In genomic region chr6:35967059-35967769, GRCh38 we compare ENCODE assay signal across 17 cellular contexts. TPM values are rescaled to one million over a fixed set of nuclear protein-coding genes. Genes with fewer than 3 reads are reported as not detected.
A peak's percentile ranks its signal among the peaks of the same experiment; 100 is the strongest.
DNase-seq lines count a peak whose midpoint lies in the region; ATAC-seq and TF ChIP-seq lines count a peak whose summit lies in the region.
"Had no signal": no experiment of that assay in that cellular context is flagged by ENCODE, and none has a peak within 500 bp of the region (broad histone marks: within the 10 kb centered on the region; RNA-seq: fewer than 3 reads in every experiment).

No MANE protein-coding gene starts in this region.

- H3K36me3 ChIP-seq in mammary epithelial cell (ENCODE audit: insufficient read depth, low read length), result no peaks in the 10 kb centered on the region

- H3K4me3 Mint-ChIP-seq in natural killer cell treated with Interleukin-12 subunit alpha and Interleukin-12 subunit beta and Interleukin-15 and Interleukin-18, amount 100 ng/mL, for 72 hours, result no peak overlapping the region
- H3K4me3 Mint-ChIP-seq: CD4-positive, CD25-positive, alpha-beta regulatory T cell; stimulated activated naive CD8-positive, alpha-beta T cell treated with anti-CD3 and anti-CD28 coated beads, Interleukin-15, amount 100 ng/mL, for 72 hours had no signal

- no peaks in the 10 kb centered on the region for H3K9me3 Mint-ChIP-seq in natural killer cell treated with Interleukin-12 subunit alpha and Interleukin-12 subunit beta and Interleukin-15 and Interleukin-18, amount 100 ng/mL, for 72 hours
- H3K9me3 Mint-ChIP-seq: activated T-helper 2 cell treated with anti-CD3 and anti-CD28 coated beads, Interferon-gamma antibody, Interleukin-2, Interleukin-4, amounts not matched to agents 10 μg/mL and 5 μg/mL and 100 μg/mL, durations not matched to agents 14 hours and 24 hours and 36 hours; CD4-positive, CD25-positive, alpha-beta regulatory T cell; stimulated activated naive CD8-positive, alpha-beta T cell treated with anti-CD3 and anti-CD28 coated beads, Interleukin-15, amount 100 ng/mL, for 72 hours had no signal

- no peak for ATAC-seq in GM21529 (IDR thresholded peaks at IDR 0.05; ENCODE audit: unreplicated experiment)
- no peak for ATAC-seq in natural killer cell treated with Interleukin-12 subunit alpha and Interleukin-12 subunit beta and Interleukin-15 and Interleukin-18, amount 100 ng/mL, for 72 hours
- ATAC-seq: GM12878; stimulated activated naive CD8-positive, alpha-beta T cell treated with anti-CD3 and anti-CD28 coated beads, Interleukin-15, amount 100 ng/mL, for 72 hours had no signal

- in situ Hi-C loops in mammary epithelial cell (cut with MboI; ENCODE audit: low sequenced_read_pairs in 2 of 2), result no loop called here

- H3K27ac Mint-ChIP-seq in natural killer cell treated with Interleukin-12 subunit alpha and Interleukin-12 subunit beta and Interleukin-15 and Interleukin-18, amount 100 ng/mL, for 72 hours, result no peak overlapping the region
- H3K27ac Mint-ChIP-seq: activated T-helper 2 cell treated with anti-CD3 and anti-CD28 coated beads, Interferon-gamma antibody, Interleukin-2, Interleukin-4, amounts not matched to agents 10 μg/mL and 5 μg/mL and 100 μg/mL, durations not matched to agents 14 hours and 24 hours and 36 hours; CD4-positive, CD25-positive, alpha-beta regulatory T cell; stimulated activated naive CD8-positive, alpha-beta T cell treated with anti-CD3 and anti-CD28 coated beads, Interleukin-15, amount 100 ng/mL, for 72 hours had no signal

- H3K4me2 ChIP-seq in mammary epithelial cell (ENCODE audit: insufficient read depth, low read depth, low read length), result no peak overlapping the region

- no peak overlapping the region for H3K27ac ChIP-seq in mammary epithelial cell (ENCODE audit: insufficient read depth, low read depth, low read length)

- H3K9me3 ChIP-seq in mammary epithelial cell (replicated peaks; ENCODE audit: insufficient read depth, low read length), result no peaks in the 10 kb centered on the region

- H3K4me1 ChIP-seq in mammary epithelial cell (ENCODE audit: insufficient read depth, low read length), result peaks cover 3% of the 10 kb centered on the region

- no TSS peak for BruUV-seq in mammary epithelial cell (replicated peaks; lab: Mats Ljungman, UMichigan)

- CTCF ChIA-PET in mammary epithelial cell (lab: Charles Lee; ENCODE audit: low non-redundant PET), result no interaction called here

- peaks cover 7 to 10% of the 10 kb centered on the region in 2 donors for H3K27me3 Mint-ChIP-seq in natural killer cell treated with Interleukin-12 subunit alpha and Interleukin-12 subunit beta and Interleukin-15 and Interleukin-18, amount 100 ng/mL, for 72 hours

- H3K4me3 ChIP-seq in mammary epithelial cell (replicated peaks in 1 of 3; ENCODE audit: insufficient read depth in 1 of 3, low read depth in 2 of 3, low read length in 3 of 3), result no peak overlapping the region
- H3K4me3 ChIP-seq: GM12878 had no signal

- H2AFZ ChIP-seq in mammary epithelial cell (ENCODE audit: low read depth, low read length), result no peak overlapping the region

- no peak overlapping the region for H3K9ac ChIP-seq in mammary epithelial cell (ENCODE audit: insufficient read depth, low read length)

- H3K36me3 Mint-ChIP-seq in natural killer cell treated with Interleukin-12 subunit alpha and Interleukin-12 subunit beta and Interleukin-15 and Interleukin-18, amount 100 ng/mL, for 72 hours, result no peaks in the 10 kb centered on the region
- H3K36me3 Mint-ChIP-seq: CD4-positive, CD25-positive, alpha-beta regulatory T cell had no signal

- no peak for TF ChIP-seq CTCF in mammary epithelial cell (conservative IDR thresholded peaks at IDR 0.05 in 1 of 2, IDR thresholded peaks at IDR 0.05 in 1 of 2; ENCODE audit: extremely low read depth in 1 of 2, insufficient read depth in 1 of 2, low read depth in 1 of 2, low read length in 2 of 2)

- dilution Hi-C loops in mammary epithelial cell (cut with HindIII; ENCODE audit: low sequenced_read_pairs), result no loop called here

- H3K27me3 ChIP-seq in mammary epithelial cell (ENCODE audit: insufficient read depth, low read length), result no peaks in the 10 kb centered on the region

- 94% methylated on average over 4 of the region's 4 CpGs for WGBS in mammary epithelial cell (ENCODE audit: low coverage, missing lambda C conversion rate)

- no peaks in the 10 kb centered on the region for H3K79me2 ChIP-seq in mammary epithelial cell (ENCODE audit: insufficient read depth, low read length)

- H3K4me1 Mint-ChIP-seq in natural killer cell treated with Interleukin-12 subunit alpha and Interleukin-12 subunit beta and Interleukin-15 and Interleukin-18, amount 100 ng/mL, for 72 hours (ENCODE audit: low read depth in 2 of 2), result no peaks in the 10 kb centered on the region
- H3K4me1 Mint-ChIP-seq: CD4-positive, CD25-positive, alpha-beta regulatory T cell; stimulated activated naive CD8-positive, alpha-beta T cell treated with anti-CD3 and anti-CD28 coated beads, Interleukin-15, amount 100 ng/mL, for 72 hours had no signal

- no peaks in the 10 kb centered on the region for H4K20me1 ChIP-seq in mammary epithelial cell (ENCODE audit: insufficient read depth, low read length)

- DNase-seq in NCI-H345 (lab: John Stamatoyannopoulos, UW), result peak; percentile 14
- DNase-seq in NCI-H345 treated with DMSO at 0.1 percent for 48 hours (lab: John Stamatoyannopoulos, UW; ENCODE audit: unreplicated experiment), result no peak
- DNase-seq in NCI-H748 treated with DMSO at 0.1 percent for 48 hours (lab: John Stamatoyannopoulos, UW), result peak; percentile 44
- DNase-seq in kidney glomerular epithelial cell (lab: John Stamatoyannopoulos, UW), result peak; percentile 72
- peak; percentile 63 for DNase-seq in superior temporal gyrus (ENCODE audit: extremely low spot score)
- no peak for DNase-seq in mammary epithelial cell
- DNase-seq in natural killer cell treated with Interleukin-12 subunit alpha and Interleukin-12 subunit beta and Interleukin-15 and Interleukin-18, amount 100 ng/mL, for 72 hours (ENCODE audit: low spot score), result no peak
- DNase-seq: CD4-positive, CD25-positive, alpha-beta regulatory T cell; GOT3; NCI-H1694; stimulated activated naive CD8-positive, alpha-beta T cell treated with anti-CD3 and anti-CD28 coated beads, Interleukin-15, amount 100 ng/mL, for 72 hours; T-helper 1 cell had no signal

- intact Hi-C loops in mammary epithelial cell (cut with micrococcal nuclease), result no loop called here

RNA-seq across cellular contexts. Expression of gene SRPK1, which starts 46.3 kb away (rescaled TPM):
- total RNA-seq in mammary epithelial cell, result 10 to 100 TPM; 61.0 to 87.3 TPM
- 37.5 TPM for polyA plus RNA-seq in mammary epithelial cell
- 67.2 TPM for polyA minus RNA-seq in mammary epithelial cell
- total RNA-seq in natural killer cell treated with Interleukin-12 subunit alpha and Interleukin-12 subunit beta and Interleukin-15 and Interleukin-18, amount 100 ng/mL, for 72 hours, result 100 to 1,000 TPM in 1 of 2 donors, 10 to 100 TPM in 1; 70.6 to 140 TPM

RNA-seq across cellular contexts. Expression of gene SLC26A8, which starts 57.2 kb away (rescaled TPM):
- under 1 TPM in 1 of 2 donors, not detected in 1; under 0.01 TPM for total RNA-seq in mammary epithelial cell
- polyA plus RNA-seq in mammary epithelial cell, result 0.16 TPM
- not detected for polyA minus RNA-seq in mammary epithelial cell
- total RNA-seq in natural killer cell treated with Interleukin-12 subunit alpha and Interleukin-12 subunit beta and Interleukin-15 and Interleukin-18, amount 100 ng/mL, for 72 hours, result under 1 TPM in 1 of 2 donors, not detected in 1; 0.33 TPM
- total RNA-seq: activated T-helper 2 cell treated with anti-CD3 and anti-CD28 coated beads, Interferon-gamma antibody, Interleukin-2, Interleukin-4, amounts not matched to agents 10 μg/mL and 5 μg/mL and 100 μg/mL, durations not matched to agents 14 hours and 24 hours and 36 hours; CD4-positive, CD25-positive, alpha-beta regulatory T cell; LHCN-M2; lower leg skin had no signal
- polyA plus RNA-seq: CD4-positive, CD25-positive, alpha-beta regulatory T cell had no signal

Comparison
In these comparisons a context has a peak if more than half of its experiments do, and no peak if none do; other contexts are left out.
1. DNase-seq: peak in NCI-H345 (single experiment), NCI-H748 treated with DMSO at 0.1 percent for 48 hours (single experiment), kidney glomerular epithelial cell (single experiment) and superior temporal gyrus (single experiment); none in NCI-H345 treated with DMSO at 0.1 percent for 48 hours (single experiment), mammary epithelial cell (single experiment) and natural killer cell treated with Interleukin-12 subunit alpha and Interleukin-12 subunit beta and Interleukin-15 and Interleukin-18, amount 100 ng/mL, for 72 hours (single experiment).